8 cellular contexts compared by ENCODE assay signal in genomic region chr3:52278510-52279069, GRCh38. TPM values are rescaled to one million over a fixed set of nuclear protein-coding genes. Genes with fewer than 3 reads are reported as not detected.
DNase-seq lines count a peak whose midpoint lies in the region; ATAC-seq and TF ChIP-seq lines count a peak whose summit lies in the region.

WDR82 (minus strand) TSS chr3:52278649; CDS start chr3:52278361, 288 bp downstream.

- peak; percentile 87 for ATAC-seq in GM19035 (IDR thresholded peaks at IDR 0.05; ENCODE audit: unreplicated experiment)
- ATAC-seq in HG03354 (IDR thresholded peaks at IDR 0.05; ENCODE audit: poor library complexity, severe bottlenecking, unreplicated experiment), result peak; percentile 84

- DNase-seq in AML-193 (lab: John Stamatoyannopoulos, UW), result peak; percentile 93 to 95
- DNase-seq in NCI-H446 treated with DMSO at 0.1 percent for 48 hours (lab: John Stamatoyannopoulos, UW), result peak; percentile 73
- DNase-seq in activated CD4-positive, CD25-positive, alpha-beta regulatory T cell treated with anti-CD3 and anti-CD28 coated beads, Interleukin-2, amount 50 U/mL, for 72 hours, result peak; percentile 99
- DNase-seq in cerebellar cortex (ENCODE audit: low spot score), result peak; percentile 90
- DNase-seq in kidney epithelial cell (ENCODE audit: low read depth), result no peak
- DNase-seq in stimulated activated CD4-positive, alpha-beta T cell treated with anti-CD3 and anti-CD28 coated beads, Interleukin-15, amount 100 ng/mL, for 48 hours (ENCODE audit: low read depth in 2 of 2), result peak; percentile 97 to 99

- H3K36me3 ChIP-seq in kidney epithelial cell (ENCODE audit: control insufficient read depth, insufficient read depth, low read length), result no peaks in the 10 kb centered on the region

- peak; percentile 56 for TF ChIP-seq CTCF in kidney epithelial cell (IDR thresholded peaks at IDR 0.05; ENCODE audit: insufficient read depth, low read length, poor library complexity, severe bottlenecking)

- H3K27me3 ChIP-seq in kidney epithelial cell (ENCODE audit: control insufficient read depth, insufficient read depth, low read length), result no peaks in the 10 kb centered on the region

- H3K4me3 ChIP-seq in kidney epithelial cell (ENCODE audit: low read depth, low read length), result peak within 1 kb of the TSS; percentile 100

RNA-seq across cellular contexts. Expression of gene WDR82, which starts in this region (rescaled TPM):
- 47.6 and 49.0 TPM in 2 replicates for total RNA-seq in kidney epithelial cell
